ENCODE assay signal across 1 cellular context in the genomic region with DNA sequence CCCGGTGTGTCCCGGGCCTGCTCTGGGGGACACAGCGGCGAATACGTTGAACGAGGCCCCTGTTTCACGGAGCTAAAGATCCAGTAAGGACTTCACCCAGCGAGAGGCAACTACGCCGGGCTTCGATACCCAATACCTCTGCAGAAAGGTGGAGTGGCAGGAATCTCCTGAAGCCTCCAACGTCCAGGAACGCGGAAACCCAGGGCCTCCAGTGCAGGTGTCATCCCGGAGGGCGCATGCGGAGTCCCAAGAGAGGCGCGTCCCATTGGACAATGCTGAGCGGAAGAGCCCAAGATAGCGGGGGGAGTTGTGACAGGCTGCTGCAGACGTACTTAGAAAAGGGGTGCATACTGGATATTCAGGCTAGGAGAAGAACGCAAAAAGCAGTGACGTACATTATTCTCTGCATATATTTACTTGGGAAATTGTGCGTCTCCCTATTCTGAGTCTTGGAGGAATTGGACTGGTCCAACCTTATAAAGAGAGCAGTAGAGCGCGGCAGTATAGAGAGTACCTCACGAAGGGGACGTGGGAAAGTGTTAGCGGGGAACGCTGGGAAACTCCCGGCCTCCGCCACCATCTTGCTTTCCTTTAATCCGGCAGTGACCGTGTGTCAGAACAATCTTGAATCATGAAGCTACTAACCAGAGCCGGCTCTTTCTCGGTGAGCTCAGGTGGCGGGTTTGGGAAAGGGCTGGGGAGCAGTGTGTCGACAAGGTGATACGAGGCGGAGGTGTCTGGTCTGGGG.
TF ChIP-seq lines count a peak whose summit lies in the region.

UQCRC2 (plus strand) TSS at position 569 of the 748 bp plus-strand sequence; CDS start at position 632, 63 bp downstream.

TF ChIP-seq in HepG2, 621 proteins besides CTCF, POLR2A, EP300 and RAD21 (continued from another document and continues in another):
- no peak for TF ChIP-seq RBM39 (IDR thresholded peaks at IDR 0.05; ENCODE audit: low read depth, low read length, poor library complexity, severe bottlenecking)
- peak; percentile 81; the same call in 1 of the 2 replicates for TF ChIP-seq KDM4B (CRISPR knock-in tag; IDR thresholded peaks at IDR 0.05)
- TF ChIP-seq, protein P1, sequence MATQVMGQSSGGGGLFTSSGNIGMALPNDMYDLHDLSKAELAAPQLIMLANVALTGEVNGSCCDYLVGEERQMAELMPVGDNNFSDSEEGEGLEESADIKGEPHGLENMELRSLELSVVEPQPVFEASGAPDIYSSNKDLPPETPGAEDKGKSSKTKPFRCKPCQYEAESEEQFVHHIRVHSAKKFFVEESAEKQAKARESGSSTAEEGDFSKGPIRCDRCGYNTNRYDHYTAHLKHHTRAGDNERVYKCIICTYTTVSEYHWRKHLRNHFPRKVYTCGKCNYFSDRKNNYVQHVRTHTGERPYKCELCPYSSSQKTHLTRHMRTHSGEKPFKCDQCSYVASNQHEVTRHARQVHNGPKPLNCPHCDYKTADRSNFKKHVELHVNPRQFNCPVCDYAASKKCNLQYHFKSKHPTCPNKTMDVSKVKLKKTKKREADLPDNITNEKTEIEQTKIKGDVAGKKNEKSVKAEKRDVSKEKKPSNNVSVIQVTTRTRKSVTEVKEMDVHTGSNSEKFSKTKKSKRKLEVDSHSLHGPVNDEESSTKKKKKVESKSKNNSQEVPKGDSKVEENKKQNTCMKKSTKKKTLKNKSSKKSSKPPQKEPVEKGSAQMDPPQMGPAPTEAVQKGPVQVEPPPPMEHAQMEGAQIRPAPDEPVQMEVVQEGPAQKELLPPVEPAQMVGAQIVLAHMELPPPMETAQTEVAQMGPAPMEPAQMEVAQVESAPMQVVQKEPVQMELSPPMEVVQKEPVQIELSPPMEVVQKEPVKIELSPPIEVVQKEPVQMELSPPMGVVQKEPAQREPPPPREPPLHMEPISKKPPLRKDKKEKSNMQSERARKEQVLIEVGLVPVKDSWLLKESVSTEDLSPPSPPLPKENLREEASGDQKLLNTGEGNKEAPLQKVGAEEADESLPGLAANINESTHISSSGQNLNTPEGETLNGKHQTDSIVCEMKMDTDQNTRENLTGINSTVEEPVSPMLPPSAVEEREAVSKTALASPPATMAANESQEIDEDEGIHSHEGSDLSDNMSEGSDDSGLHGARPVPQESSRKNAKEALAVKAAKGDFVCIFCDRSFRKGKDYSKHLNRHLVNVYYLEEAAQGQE (IDR thresholded peaks at IDR 0.05; ENCODE audit: borderline replicate concordance in 1 of 2, low read depth in 1 of 2, low read length in 2 of 2), result peak in 1 of 2 experiments; percentile 79; a peak in 1 of 4 replicates
- TF ChIP-seq ZFY (CRISPR knock-in tag; IDR thresholded peaks at IDR 0.05), result peak; percentile 96
- TF ChIP-seq SETDB1 (CRISPR knock-in tag; IDR thresholded peaks at IDR 0.05; ENCODE audit: borderline replicate concordance), result no peak; the same call in 1 of the 2 replicates
- TF ChIP-seq ZNF335 (CRISPR knock-in tag; IDR thresholded peaks at IDR 0.05), result peak; percentile 70; the same call in 1 of the 2 replicates
- no peak for TF ChIP-seq SMARCE1 (IDR thresholded peaks at IDR 0.05; ENCODE audit: borderline replicate concordance)
- TF ChIP-seq ZNF501 (CRISPR knock-in tag; IDR thresholded peaks at IDR 0.05), result peak; percentile 97
- TF ChIP-seq CERS6 (CRISPR knock-in tag; IDR thresholded peaks at IDR 0.05), result peak; percentile 76; the same call in 1 of the 2 replicates
- TF ChIP-seq ZNF34 (CRISPR knock-in tag; IDR thresholded peaks at IDR 0.05; ENCODE audit: borderline replicate concordance), result peak; percentile 57; the same call in 1 of the 2 replicates
- TF ChIP-seq KDM5B (CRISPR knock-in tag; IDR thresholded peaks at IDR 0.05; ENCODE audit: borderline replicate concordance), result peak; percentile 98
- peak; percentile 84 for TF ChIP-seq PHF5A (CRISPR knock-in tag; IDR thresholded peaks at IDR 0.05; ENCODE audit: low read depth, unreplicated experiment)
- peak; percentile 60 for TF ChIP-seq ZNF224 (CRISPR knock-in tag; IDR thresholded peaks at IDR 0.05)
- TF ChIP-seq IRF2 (CRISPR knock-in tag; IDR thresholded peaks at IDR 0.05), result peak; percentile 91
- TF ChIP-seq ADNP (CRISPR knock-in tag; IDR thresholded peaks at IDR 0.05), result no peak
- 0 out of 2 replicates have a peak, but pooled peaks have one; percentile 55 for TF ChIP-seq BATF2 (CRISPR knock-in tag; IDR thresholded peaks at IDR 0.05)
- TF ChIP-seq MBNL3 (CRISPR knock-in tag; conservative IDR thresholded peaks at IDR 0.05), result no peak
- 0 out of 2 replicates have a peak, but pooled peaks have one; percentile 10 for TF ChIP-seq NFIB (CRISPR knock-in tag; IDR thresholded peaks at IDR 0.05; ENCODE audit: borderline replicate concordance)
- TF ChIP-seq BRF2 (CRISPR knock-in tag; IDR thresholded peaks at IDR 0.05), result peak; percentile 88; the same call in 1 of the 2 replicates
- TF ChIP-seq ZNF644 (CRISPR knock-in tag; IDR thresholded peaks at IDR 0.05; ENCODE audit: low read depth), result peak; percentile 52; the same call in 1 of the 2 replicates
- peak; percentile 59 for TF ChIP-seq HDAC1 (CRISPR knock-in tag; IDR thresholded peaks at IDR 0.05)
- no peak for TF ChIP-seq ZBTB1 (CRISPR knock-in tag; IDR thresholded peaks at IDR 0.05; ENCODE audit: borderline replicate concordance)
- TF ChIP-seq ZSCAN22 (CRISPR knock-in tag; IDR thresholded peaks at IDR 0.05), result no peak
- TF ChIP-seq, protein P2, sequence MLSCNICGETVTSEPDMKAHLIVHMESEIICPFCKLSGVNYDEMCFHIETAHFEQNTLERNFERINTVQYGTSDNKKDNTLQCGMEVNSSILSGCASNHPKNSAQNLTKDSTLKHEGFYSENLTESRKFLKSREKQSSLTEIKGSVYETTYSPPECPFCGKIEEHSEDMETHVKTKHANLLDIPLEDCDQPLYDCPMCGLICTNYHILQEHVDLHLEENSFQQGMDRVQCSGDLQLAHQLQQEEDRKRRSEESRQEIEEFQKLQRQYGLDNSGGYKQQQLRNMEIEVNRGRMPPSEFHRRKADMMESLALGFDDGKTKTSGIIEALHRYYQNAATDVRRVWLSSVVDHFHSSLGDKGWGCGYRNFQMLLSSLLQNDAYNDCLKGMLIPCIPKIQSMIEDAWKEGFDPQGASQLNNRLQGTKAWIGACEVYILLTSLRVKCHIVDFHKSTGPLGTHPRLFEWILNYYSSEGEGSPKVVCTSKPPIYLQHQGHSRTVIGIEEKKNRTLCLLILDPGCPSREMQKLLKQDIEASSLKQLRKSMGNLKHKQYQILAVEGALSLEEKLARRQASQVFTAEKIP (CRISPR knock-in tag; IDR thresholded peaks at IDR 0.05; ENCODE audit: borderline replicate concordance), result peak; percentile 89; the same call in 1 of the 2 replicates
- peak; percentile 95 for TF ChIP-seq CREB1 (IDR thresholded peaks at IDR 0.05)
- TF ChIP-seq CREB1 (CRISPR knock-in tag; IDR thresholded peaks at IDR 0.05), result peak; percentile 94
- peak; percentile 52; the same call in 1 of the 2 replicates for TF ChIP-seq CHD4 (IDR thresholded peaks at IDR 0.05; ENCODE audit: borderline replicate concordance, low read length)
- peak; percentile 89; the same call in 1 of the 2 replicates for TF ChIP-seq ZNF891 (CRISPR knock-in tag; IDR thresholded peaks at IDR 0.05)
- TF ChIP-seq HOXA9 (CRISPR knock-in tag; IDR thresholded peaks at IDR 0.05; ENCODE audit: borderline replicate concordance), result peak; percentile 77; the same call in 1 of the 2 replicates
- TF ChIP-seq, protein P3, sequence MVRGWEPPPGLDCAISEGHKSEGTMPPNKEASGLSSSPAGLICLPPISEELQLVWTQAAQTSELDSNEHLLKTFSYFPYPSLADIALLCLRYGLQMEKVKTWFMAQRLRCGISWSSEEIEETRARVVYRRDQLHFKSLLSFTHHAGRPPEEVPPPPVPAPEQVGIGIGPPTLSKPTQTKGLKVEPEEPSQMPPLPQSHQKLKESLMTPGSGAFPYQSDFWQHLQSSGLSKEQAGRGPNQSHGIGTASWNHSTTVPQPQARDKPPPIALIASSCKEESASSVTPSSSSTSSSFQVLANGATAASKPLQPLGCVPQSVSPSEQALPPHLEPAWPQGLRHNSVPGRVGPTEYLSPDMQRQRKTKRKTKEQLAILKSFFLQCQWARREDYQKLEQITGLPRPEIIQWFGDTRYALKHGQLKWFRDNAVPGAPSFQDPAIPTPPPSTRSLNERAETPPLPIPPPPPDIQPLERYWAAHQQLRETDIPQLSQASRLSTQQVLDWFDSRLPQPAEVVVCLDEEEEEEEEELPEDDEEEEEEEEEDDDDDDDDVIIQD (CRISPR knock-in tag; IDR thresholded peaks at IDR 0.05; ENCODE audit: low read depth), result peak; percentile 69
- TF ChIP-seq, protein P4, sequence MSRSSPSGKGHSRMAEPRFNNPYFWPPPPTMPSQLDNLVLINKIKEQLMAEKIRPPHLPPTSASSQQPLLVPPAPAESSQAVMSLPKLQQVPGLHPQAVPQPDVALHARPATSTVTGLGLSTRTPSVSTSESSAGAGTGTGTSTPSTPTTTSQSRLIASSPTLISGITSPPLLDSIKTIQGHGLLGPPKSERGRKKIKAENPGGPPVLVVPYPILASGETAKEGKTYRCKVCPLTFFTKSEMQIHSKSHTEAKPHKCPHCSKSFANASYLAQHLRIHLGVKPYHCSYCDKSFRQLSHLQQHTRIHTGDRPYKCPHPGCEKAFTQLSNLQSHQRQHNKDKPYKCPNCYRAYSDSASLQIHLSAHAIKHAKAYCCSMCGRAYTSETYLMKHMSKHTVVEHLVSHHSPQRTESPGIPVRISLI (CRISPR knock-in tag; IDR thresholded peaks at IDR 0.05; ENCODE audit: borderline replicate concordance), result peak; percentile 46
- peak; percentile 14; the same call in 1 of the 2 replicates for TF ChIP-seq ZNF709 (CRISPR knock-in tag; IDR thresholded peaks at IDR 0.05)
- TF ChIP-seq GATA4 (IDR thresholded peaks at IDR 0.05; ENCODE audit: borderline replicate concordance, low read depth), result peak; percentile 64
- TF ChIP-seq ZBTB37 (CRISPR knock-in tag; IDR thresholded peaks at IDR 0.05), result peak; percentile 82
- peak; percentile 83; the same call in 1 of the 2 replicates for TF ChIP-seq ZNF549 (CRISPR knock-in tag; IDR thresholded peaks at IDR 0.05)
- peak; percentile 76 for TF ChIP-seq HINFP (CRISPR knock-in tag; IDR thresholded peaks at IDR 0.05; ENCODE audit: low read depth)
- TF ChIP-seq AFF4 (CRISPR knock-in tag; IDR thresholded peaks at IDR 0.05), result peak; percentile 21; the same call in 1 of the 2 replicates
- TF ChIP-seq KLF13 (CRISPR knock-in tag; IDR thresholded peaks at IDR 0.05), result peak; percentile 47; the same call in 1 of the 2 replicates
